18 cellular contexts compared by ENCODE assay signal in genomic region chr17:5425826-5426225, GRCh38.
"Had no signal": no experiment of that assay in that cellular context is flagged by ENCODE, and none has a peak within 500 bp of the region (broad histone marks: within the 10 kb centered on the region; RNA-seq: fewer than 3 reads in every experiment).

No MANE protein-coding gene starts in this region.

- DNase-seq: Karpas-422, KG1, MG63, NCI-H1092 treated with DMSO at 0.1 percent for 48 hours, NCI-H1436, NCI-H187, NCI-H2029, NCI-H2081 treated with DMSO at 0.1 percent for 48 hours, NCI-H2171, NCI-H226, NCI-H446, NCI-H510A, NCI-H524 treated with DMSO at 0.1 percent for 48 hours, NCI-H69, NCI-H774, Right ventricle myocardium superior, RPMI8226, SIG-M5 had no signal
